ENCODE assay signal across 1 cellular context in the genomic region with DNA sequence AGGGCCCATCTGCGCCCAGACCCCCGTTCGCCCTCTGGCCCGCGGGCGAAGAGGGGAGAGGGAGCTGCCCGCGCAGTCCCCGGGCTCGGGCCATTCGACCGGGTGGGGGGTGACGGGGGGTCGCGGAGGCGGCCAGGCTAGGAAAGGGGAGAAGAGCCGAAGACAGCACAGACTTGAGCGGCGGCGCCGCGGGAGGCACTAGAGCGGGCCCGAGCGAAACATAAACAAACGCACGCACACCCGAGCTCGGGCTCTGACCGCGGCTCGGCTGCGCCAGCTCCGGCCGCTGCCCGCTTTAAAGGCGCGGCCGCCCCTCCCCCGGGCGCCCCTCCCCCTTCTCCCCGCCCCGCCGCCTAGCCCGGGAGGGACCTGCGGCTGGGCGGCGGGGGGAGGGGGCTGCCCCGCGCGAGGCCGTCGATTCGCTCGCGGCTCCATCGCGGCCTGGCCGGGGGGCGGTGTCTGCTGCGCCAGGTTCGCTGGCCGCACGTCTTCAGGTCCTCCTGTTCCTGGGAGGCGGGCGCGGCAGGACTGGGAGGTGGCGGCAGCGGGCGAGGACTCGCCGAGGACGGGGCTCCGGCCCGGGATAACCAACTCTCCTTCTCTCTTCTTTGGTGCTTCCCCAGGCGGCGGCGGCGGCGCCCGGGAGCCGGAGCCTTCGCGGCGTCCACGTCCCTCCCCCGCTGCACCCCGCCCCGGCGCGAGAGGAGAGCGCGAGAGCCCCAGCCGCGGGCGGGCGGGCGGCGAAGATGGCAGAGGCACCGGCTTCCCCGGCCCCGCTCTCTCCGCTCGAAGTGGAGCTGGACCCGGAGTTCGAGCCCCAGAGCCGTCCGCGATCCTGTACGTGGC.
TF ChIP-seq lines count a peak whose summit lies in the region.

Gene FOXO3 (plus strand): TSS at position 455 of the 846 bp plus-strand sequence. CDS start 292 bp downstream, at position 747.

TF ChIP-seq in K562, 482 proteins besides CTCF, POLR2A, EP300 and RAD21 (continued from another document):
- TF ChIP-seq, protein P1, sequence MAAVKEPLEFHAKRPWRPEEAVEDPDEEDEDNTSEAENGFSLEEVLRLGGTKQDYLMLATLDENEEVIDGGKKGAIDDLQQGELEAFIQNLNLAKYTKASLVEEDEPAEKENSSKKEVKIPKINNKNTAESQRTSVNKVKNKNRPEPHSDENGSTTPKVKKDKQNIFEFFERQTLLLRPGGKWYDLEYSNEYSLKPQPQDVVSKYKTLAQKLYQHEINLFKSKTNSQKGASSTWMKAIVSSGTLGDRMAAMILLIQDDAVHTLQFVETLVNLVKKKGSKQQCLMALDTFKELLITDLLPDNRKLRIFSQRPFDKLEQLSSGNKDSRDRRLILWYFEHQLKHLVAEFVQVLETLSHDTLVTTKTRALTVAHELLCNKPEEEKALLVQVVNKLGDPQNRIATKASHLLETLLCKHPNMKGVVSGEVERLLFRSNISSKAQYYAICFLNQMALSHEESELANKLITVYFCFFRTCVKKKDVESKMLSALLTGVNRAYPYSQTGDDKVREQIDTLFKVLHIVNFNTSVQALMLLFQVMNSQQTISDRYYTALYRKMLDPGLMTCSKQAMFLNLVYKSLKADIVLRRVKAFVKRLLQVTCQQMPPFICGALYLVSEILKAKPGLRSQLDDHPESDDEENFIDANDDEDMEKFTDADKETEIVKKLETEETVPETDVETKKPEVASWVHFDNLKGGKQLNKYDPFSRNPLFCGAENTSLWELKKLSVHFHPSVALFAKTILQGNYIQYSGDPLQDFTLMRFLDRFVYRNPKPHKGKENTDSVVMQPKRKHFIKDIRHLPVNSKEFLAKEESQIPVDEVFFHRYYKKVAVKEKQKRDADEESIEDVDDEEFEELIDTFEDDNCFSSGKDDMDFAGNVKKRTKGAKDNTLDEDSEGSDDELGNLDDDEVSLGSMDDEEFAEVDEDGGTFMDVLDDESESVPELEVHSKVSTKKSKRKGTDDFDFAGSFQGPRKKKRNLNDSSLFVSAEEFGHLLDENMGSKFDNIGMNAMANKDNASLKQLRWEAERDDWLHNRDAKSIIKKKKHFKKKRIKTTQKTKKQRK (IDR thresholded peaks at IDR 0.05; ENCODE audit: borderline replicate concordance, low read depth, low read length): no peak
- no peak for TF ChIP-seq ZNF780A (CRISPR knock-in tag; IDR thresholded peaks at IDR 0.05)
- peak; percentile 17 for TF ChIP-seq FIP1L1 (IDR thresholded peaks at IDR 0.05; ENCODE audit: low read depth, low read length, poor library complexity, severe bottlenecking)
- TF ChIP-seq IRF9 (tag; IDR thresholded peaks at IDR 0.05): no peak
- TF ChIP-seq RBBP5 (IDR thresholded peaks at IDR 0.05; ENCODE audit: borderline replicate concordance, insufficient read depth, low read length, poor library complexity, severe bottlenecking): no peak
- TF ChIP-seq, protein P2, sequence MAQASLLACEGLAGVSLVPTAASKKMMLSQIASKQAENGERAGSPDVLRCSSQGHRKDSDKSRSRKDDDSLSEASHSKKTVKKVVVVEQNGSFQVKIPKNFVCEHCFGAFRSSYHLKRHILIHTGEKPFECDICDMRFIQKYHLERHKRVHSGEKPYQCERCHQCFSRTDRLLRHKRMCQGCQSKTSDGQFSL (CRISPR knock-in tag; IDR thresholded peaks at IDR 0.05): no peak
- TF ChIP-seq, protein P2 (tag; IDR thresholded peaks at IDR 0.05): 0 out of 4 replicates have a peak, but pooled peaks of 1 of the 2 experiments have one; percentile 18
- no peak for TF ChIP-seq KLF13 (tag; IDR thresholded peaks at IDR 0.05; ENCODE audit: borderline replicate concordance, low read depth)
- TF ChIP-seq BDP1 (IDR thresholded peaks at IDR 0.05; ENCODE audit: insufficient read depth, insufficient read length): no peak
- peak; percentile 84 for TF ChIP-seq TBP (optimal IDR thresholded peaks at IDR 0.05; ENCODE audit: low read depth, low read length)
- TF ChIP-seq, protein P3, sequence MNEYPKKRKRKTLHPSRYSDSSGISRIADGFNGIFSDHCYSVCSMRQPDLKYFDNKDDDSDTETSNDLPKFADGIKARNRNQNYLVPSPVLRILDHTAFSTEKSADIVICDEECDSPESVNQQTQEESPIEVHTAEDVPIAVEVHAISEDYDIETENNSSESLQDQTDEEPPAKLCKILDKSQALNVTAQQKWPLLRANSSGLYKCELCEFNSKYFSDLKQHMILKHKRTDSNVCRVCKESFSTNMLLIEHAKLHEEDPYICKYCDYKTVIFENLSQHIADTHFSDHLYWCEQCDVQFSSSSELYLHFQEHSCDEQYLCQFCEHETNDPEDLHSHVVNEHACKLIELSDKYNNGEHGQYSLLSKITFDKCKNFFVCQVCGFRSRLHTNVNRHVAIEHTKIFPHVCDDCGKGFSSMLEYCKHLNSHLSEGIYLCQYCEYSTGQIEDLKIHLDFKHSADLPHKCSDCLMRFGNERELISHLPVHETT (CRISPR knock-in tag; conservative IDR thresholded peaks at IDR 0.05 in 1 of 2, IDR thresholded peaks at IDR 0.05 in 1 of 2): peak in 1 of 2 experiments; percentile 23; a peak in 1 of 4 replicates
- no peak for TF ChIP-seq ZNF764 (CRISPR knock-in tag; IDR thresholded peaks at IDR 0.05; ENCODE audit: low read depth)
- no peak for TF ChIP-seq JUNB (CRISPR knock-in tag; conservative IDR thresholded peaks at IDR 0.05)
